Comparison of ENCODE assay signal across 20 cellular contexts in genomic region chr2:191554240-191554639, GRCh38.
"Had no signal": no experiment of that assay in that cellular context is flagged by ENCODE, and none has a peak within 500 bp of the region (broad histone marks: within the 10 kb centered on the region; RNA-seq: fewer than 3 reads in every experiment).

No MANE protein-coding gene starts in this region.

- H3K27ac ChIP-seq: HL-60, RWPE1 had no signal

- DNase-seq: Karpas-422, KG1, MM.1S, NCI-H1092 treated with DMSO at 0.1 percent for 48 hours, NCI-H1436, NCI-H187, NCI-H2029, NCI-H2081 treated with DMSO at 0.1 percent for 48 hours, NCI-H2171, NCI-H226, NCI-H446, NCI-H510A, NCI-H524 treated with DMSO at 0.1 percent for 48 hours, NCI-H69, NCI-H774, PC-3, SHP77 had no signal

- FAIRE-seq: HTR-8/SVneo had no signal
